8 cellular contexts compared by ENCODE assay signal in genomic region chr19:9435279-9436268, GRCh38. TPM values are rescaled to one million over a fixed set of nuclear protein-coding genes. Genes with fewer than 3 reads are reported as not detected.
DNase-seq lines count a peak whose midpoint lies in the region; ATAC-seq and TF ChIP-seq lines count a peak whose summit lies in the region.

Gene ZNF266, minus strand, starts transcription at chr19:9435573. Its CDS starts 15,484 bp downstream, at chr19:9420089.

- in situ Hi-C loops in endometrial microvascular endothelial cells (cut with HindIII; ENCODE audit: inconsistent ontology term, low pct_unique_long_range_greater_than_20kb, low sequenced_read_pairs): no loop called here

- H3K27ac ChIP-seq in mesodermal cell (ENCODE audit: low read depth, low read length, severe bottlenecking): peak within 1 kb of the TSS; percentile 78

- H3K4me3 ChIP-seq in Caco-2 (ENCODE audit: low read depth, low read length) (peak within 1 kb of the TSS; percentile 62), mesodermal cell (ENCODE audit: extremely low read depth, insufficient read depth, low read length, poor library complexity, severe bottlenecking) (peak within 1 kb of the TSS; percentile 80)

- 14 to 15% methylated on average over 44 to 47 of the region's 56 CpGs for WGBS in mesodermal cell (ENCODE audit: insufficient coverage in 2 of 2), 2 experiments

- TSS peak; percentile 66 for BruUV-seq in Caco-2 (replicated peaks; lab: Mats Ljungman, UMichigan)

- H3K9me3 ChIP-seq in Caco-2 (no peaks in the 10 kb centered on the region; the same call in 1 of the 2 replicates), mesodermal cell (ENCODE audit: control insufficient read depth, low read length) (no peaks in the 10 kb centered on the region)

- DNase-seq in Caco-2 (peak; percentile 88 to 89), HUDEP-2 (lab: John Stamatoyannopoulos, UW; ENCODE audit: unreplicated experiment in 76 of 76) (peak in 75 of 76 experiments; percentile 60 to 95 (median 87)), NOMO-1 treated with dmso at 0.1 percent for 144 hours (lab: John Stamatoyannopoulos, UW; ENCODE audit: unreplicated experiment) (peak; percentile 84)
- peak; percentile 95 for DNase-seq in activated CD8-positive, alpha-beta memory T cell treated with anti-CD3 and anti-CD28 coated beads, Interleukin-2, amount 10 ng/mL, durations not matched to agents 7 days and 5 days
- DNase-seq in stimulated activated CD8-positive, alpha-beta memory T cell treated with anti-CD3 and anti-CD28 coated beads, Interleukin-15, amount 100 ng/mL, for 4 hours (ENCODE audit: low read depth in 2 of 2): peak; percentile 74 to 81

- no peaks in the 10 kb centered on the region for H3K27me3 ChIP-seq in Caco-2 (replicated peaks; ENCODE audit: control insufficient read depth, insufficient read depth, low read length)

- POLR2A ChIA-PET in Caco-2 (lab: Charles Lee): interaction anchor here (0.6 to 0.7 kb wide), 2 partner anchors 122 to 289 kb away, joined by 3 read pairs; no protein-coding TSS in a partner anchor

- H3K27ac Mint-ChIP-seq in Caco-2 (ENCODE audit: unreplicated experiment): peak within 1 kb of the TSS; percentile 96
- peak within 1 kb of the TSS; percentile 97 for H3K27ac Mint-ChIP-seq in activated CD8-positive, alpha-beta memory T cell treated with anti-CD3 and anti-CD28 coated beads, Interleukin-2, amount 10 ng/mL, durations not matched to agents 7 days and 5 days

- intact Hi-C loops in Caco-2 (cut with micrococcal nuclease; ENCODE audit: unreplicated experiment): loop anchor here (10.0 kb wide), 2 partner anchors 99 to 231 kb away; partner anchors contain the start of gene ZNF426

- H3K36me3 ChIP-seq in Caco-2 (ENCODE audit: control insufficient read depth, insufficient read depth, low read length) (no peaks in the 10 kb centered on the region; the same call in 1 of the 2 replicates), mesodermal cell (ENCODE audit: control insufficient read depth, insufficient read depth, low read length) (peaks cover 32% of the 10 kb centered on the region)

- no peaks in the 10 kb centered on the region for H3K27me3 Mint-ChIP-seq in Caco-2 (ENCODE audit: insufficient read depth, unreplicated experiment)
- no peaks in the 10 kb centered on the region for H3K27me3 Mint-ChIP-seq in activated CD8-positive, alpha-beta memory T cell treated with anti-CD3 and anti-CD28 coated beads, Interleukin-2, amount 10 ng/mL, durations not matched to agents 7 days and 5 days

- peaks cover 22% of the 10 kb centered on the region for H3K36me3 Mint-ChIP-seq in Caco-2 (ENCODE audit: insufficient read depth, unreplicated experiment)
- H3K36me3 Mint-ChIP-seq in activated CD8-positive, alpha-beta memory T cell treated with anti-CD3 and anti-CD28 coated beads, Interleukin-2, amount 10 ng/mL, durations not matched to agents 7 days and 5 days: peaks cover 38% of the 10 kb centered on the region

- TF ChIP-seq CTCF in Caco-2 (IDR thresholded peaks at IDR 0.05; ENCODE audit: insufficient read depth in 1 of 2, low read depth in 1 of 2, low read length in 1 of 2, severe bottlenecking in 1 of 2, unreplicated experiment in 1 of 2): peak; percentile 59 to 70

- peak within 1 kb of the TSS; percentile 86 for H3K4me3 Mint-ChIP-seq in Caco-2 (ENCODE audit: unreplicated experiment)
- H3K4me3 Mint-ChIP-seq in activated CD8-positive, alpha-beta memory T cell treated with anti-CD3 and anti-CD28 coated beads, Interleukin-2, amount 10 ng/mL, durations not matched to agents 7 days and 5 days: peak within 1 kb of the TSS; percentile 94

- CTCF ChIA-PET in Caco-2 (lab: Charles Lee): interaction anchor here (0.6 kb wide), 3 partner anchors 16 to 1168 kb away, joined by 3 to 4 read pairs (median 3); no protein-coding TSS in a partner anchor
- CTCF ChIA-PET in activated CD8-positive, alpha-beta memory T cell treated with anti-CD3 and anti-CD28 coated beads, Interleukin-2, amount 10 ng/mL, durations not matched to agents 7 days and 5 days (lab: Charles Lee): interaction anchor here (0.7 to 1.6 kb wide), 7 partner anchors 124 to 333 kb away, joined by 3 to 5 read pairs (median 3); partner anchors contain the start of genes ZNF699 and ZNF846

- peaks cover 8% of the 10 kb centered on the region for H3K4me1 Mint-ChIP-seq in Caco-2 (ENCODE audit: low read depth, unreplicated experiment)
- H3K4me1 Mint-ChIP-seq in activated CD8-positive, alpha-beta memory T cell treated with anti-CD3 and anti-CD28 coated beads, Interleukin-2, amount 10 ng/mL, durations not matched to agents 7 days and 5 days: peaks cover 28% of the 10 kb centered on the region

- ATAC-seq in GM21367 (IDR thresholded peaks at IDR 0.05; ENCODE audit: unreplicated experiment): peak; percentile 81
- ATAC-seq in activated CD8-positive, alpha-beta memory T cell treated with anti-CD3 and anti-CD28 coated beads, Interleukin-2, amount 10 ng/mL, durations not matched to agents 7 days and 5 days: peak; percentile 94

- H3K4me1 ChIP-seq in Caco-2 (no peaks in the 10 kb centered on the region), mesodermal cell (ENCODE audit: control insufficient read depth, insufficient read depth, low read length, poor library complexity, severe bottlenecking) (no peaks in the 10 kb centered on the region)

- no peaks in the 10 kb centered on the region for H3K9me3 Mint-ChIP-seq in Caco-2 (ENCODE audit: unreplicated experiment)
- H3K9me3 Mint-ChIP-seq in activated CD8-positive, alpha-beta memory T cell treated with anti-CD3 and anti-CD28 coated beads, Interleukin-2, amount 10 ng/mL, durations not matched to agents 7 days and 5 days (ENCODE audit: low read depth): peaks cover 10% of the 10 kb centered on the region

RNA-seq across cellular contexts. Expression of gene ZNF266, which starts in this region (rescaled TPM):
- total RNA-seq in Caco-2 (2022) (18.5 and 20.4 TPM in 2 replicates), endometrial microvascular endothelial cells (ENCODE audit: inconsistent ontology term) (13.0 TPM)
- total RNA-seq in activated CD8-positive, alpha-beta memory T cell treated with anti-CD3 and anti-CD28 coated beads, Interleukin-2, amount 10 ng/mL, durations not matched to agents 7 days and 5 days: 10 to 100 TPM; 34.1 to 48.3 TPM
- polyA plus RNA-seq in mesodermal cell (2013, experiment 1 of 2): 19.2 TPM
- 21.2 TPM for polyA plus RNA-seq in mesodermal cell (2013, experiment 2 of 2)

Comparison
In these comparisons a context has a peak if more than half of its experiments do, and no peak if none do; other contexts are left out.
1. Peak in every context shown above with its lines: DNase-seq, ATAC-seq, H3K4me3 ChIP-seq and H3K27ac ChIP-seq.